In genomic region chr10:15043674-15044073, GRCh38 we compare ENCODE assay signal across 1 cellular context.
TF ChIP-seq lines count a peak whose summit lies in the region.

Gene OLAH (plus strand): TSS chr10:15043943. CDS start chr10:15047289, 3,346 bp downstream.

TF ChIP-seq in K562, 482 proteins besides CTCF, POLR2A, EP300 and RAD21:
- TF ChIP-seq TAL1 (IDR thresholded peaks at IDR 0.05) (no peak), ELF1 (tag; IDR thresholded peaks at IDR 0.05) (no peak), JUND (IDR thresholded peaks at IDR 0.05; ENCODE audit: borderline replicate concordance, low read depth, low read length) (no peak), JUND (tag; IDR thresholded peaks at IDR 0.05; ENCODE audit: borderline replicate concordance, low read depth, low read length) (no peak), RBM15 (IDR thresholded peaks at IDR 0.05; ENCODE audit: insufficient read depth, low read length) (no peak), ZNF79 (CRISPR knock-in tag; IDR thresholded peaks at IDR 0.05; ENCODE audit: low read depth) (no peak), RBM25 (IDR thresholded peaks at IDR 0.05; ENCODE audit: low read depth, low read length, severe bottlenecking) (no peak), TFAP4 (CRISPR knock-in tag; IDR thresholded peaks at IDR 0.05; ENCODE audit: borderline replicate concordance) (no peak), NCOR1 (IDR thresholded peaks at IDR 0.05) (no peak), KAT8 (IDR thresholded peaks at IDR 0.05; ENCODE audit: low read depth) (no peak), MIER1 (IDR thresholded peaks at IDR 0.05; ENCODE audit: low read depth) (no peak), DMBX1 (CRISPR knock-in tag; IDR thresholded peaks at IDR 0.05; ENCODE audit: borderline replicate concordance) (no peak), TRIM24 (IDR thresholded peaks at IDR 0.05) (peak in 1 of 2 experiments; percentile 41; a peak in 2 of 4 replicates), CEBPG (CRISPR knock-in tag; IDR thresholded peaks at IDR 0.05) (no peak), CEBPG (tag; conservative IDR thresholded peaks at IDR 0.05 in 1 of 2, IDR thresholded peaks at IDR 0.05 in 1 of 2) (peak in 1 of 2 experiments; percentile 84; a peak in 2 of 4 replicates), ZNF324 (CRISPR knock-in tag; IDR thresholded peaks at IDR 0.05) (peak; percentile 82), ZNF561 (CRISPR knock-in tag; conservative IDR thresholded peaks at IDR 0.05) (no peak), GABPA (tag; conservative IDR thresholded peaks at IDR 0.05; ENCODE audit: low read depth) (0 out of 2 replicates have a peak, but pooled peaks have one; percentile 49), ETV1 (tag; conservative IDR thresholded peaks at IDR 0.05; ENCODE audit: low read depth) (0 out of 2 replicates have a peak, but pooled peaks have one; percentile 18), LARP7 (IDR thresholded peaks at IDR 0.05) (no peak)
- TF ChIP-seq, protein P1, sequence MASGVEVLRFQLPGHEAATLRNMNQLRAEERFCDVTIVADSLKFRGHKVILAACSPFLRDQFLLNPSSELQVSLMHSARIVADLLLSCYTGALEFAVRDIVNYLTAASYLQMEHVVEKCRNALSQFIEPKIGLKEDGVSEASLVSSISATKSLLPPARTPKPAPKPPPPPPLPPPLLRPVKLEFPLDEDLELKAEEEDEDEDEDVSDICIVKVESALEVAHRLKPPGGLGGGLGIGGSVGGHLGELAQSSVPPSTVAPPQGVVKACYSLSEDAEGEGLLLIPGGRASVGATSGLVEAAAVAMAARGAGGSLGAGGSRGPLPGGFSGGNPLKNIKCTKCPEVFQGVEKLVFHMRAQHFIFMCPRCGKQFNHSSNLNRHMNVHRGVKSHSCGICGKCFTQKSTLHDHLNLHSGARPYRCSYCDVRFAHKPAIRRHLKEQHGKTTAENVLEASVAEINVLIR (CRISPR knock-in tag; IDR thresholded peaks at IDR 0.05), result no peak
- TF ChIP-seq, protein P2, sequence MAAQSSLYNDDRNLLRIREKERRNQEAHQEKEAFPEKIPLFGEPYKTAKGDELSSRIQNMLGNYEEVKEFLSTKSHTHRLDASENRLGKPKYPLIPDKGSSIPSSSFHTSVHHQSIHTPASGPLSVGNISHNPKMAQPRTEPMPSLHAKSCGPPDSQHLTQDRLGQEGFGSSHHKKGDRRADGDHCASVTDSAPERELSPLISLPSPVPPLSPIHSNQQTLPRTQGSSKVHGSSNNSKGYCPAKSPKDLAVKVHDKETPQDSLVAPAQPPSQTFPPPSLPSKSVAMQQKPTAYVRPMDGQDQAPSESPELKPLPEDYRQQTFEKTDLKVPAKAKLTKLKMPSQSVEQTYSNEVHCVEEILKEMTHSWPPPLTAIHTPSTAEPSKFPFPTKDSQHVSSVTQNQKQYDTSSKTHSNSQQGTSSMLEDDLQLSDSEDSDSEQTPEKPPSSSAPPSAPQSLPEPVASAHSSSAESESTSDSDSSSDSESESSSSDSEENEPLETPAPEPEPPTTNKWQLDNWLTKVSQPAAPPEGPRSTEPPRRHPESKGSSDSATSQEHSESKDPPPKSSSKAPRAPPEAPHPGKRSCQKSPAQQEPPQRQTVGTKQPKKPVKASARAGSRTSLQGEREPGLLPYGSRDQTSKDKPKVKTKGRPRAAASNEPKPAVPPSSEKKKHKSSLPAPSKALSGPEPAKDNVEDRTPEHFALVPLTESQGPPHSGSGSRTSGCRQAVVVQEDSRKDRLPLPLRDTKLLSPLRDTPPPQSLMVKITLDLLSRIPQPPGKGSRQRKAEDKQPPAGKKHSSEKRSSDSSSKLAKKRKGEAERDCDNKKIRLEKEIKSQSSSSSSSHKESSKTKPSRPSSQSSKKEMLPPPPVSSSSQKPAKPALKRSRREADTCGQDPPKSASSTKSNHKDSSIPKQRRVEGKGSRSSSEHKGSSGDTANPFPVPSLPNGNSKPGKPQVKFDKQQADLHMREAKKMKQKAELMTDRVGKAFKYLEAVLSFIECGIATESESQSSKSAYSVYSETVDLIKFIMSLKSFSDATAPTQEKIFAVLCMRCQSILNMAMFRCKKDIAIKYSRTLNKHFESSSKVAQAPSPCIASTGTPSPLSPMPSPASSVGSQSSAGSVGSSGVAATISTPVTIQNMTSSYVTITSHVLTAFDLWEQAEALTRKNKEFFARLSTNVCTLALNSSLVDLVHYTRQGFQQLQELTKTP (IDR thresholded peaks at IDR 0.05; ENCODE audit: low read depth in 1 of 2, partially characterized antibody in 2 of 2), result no peak
